In the genomic region with DNA sequence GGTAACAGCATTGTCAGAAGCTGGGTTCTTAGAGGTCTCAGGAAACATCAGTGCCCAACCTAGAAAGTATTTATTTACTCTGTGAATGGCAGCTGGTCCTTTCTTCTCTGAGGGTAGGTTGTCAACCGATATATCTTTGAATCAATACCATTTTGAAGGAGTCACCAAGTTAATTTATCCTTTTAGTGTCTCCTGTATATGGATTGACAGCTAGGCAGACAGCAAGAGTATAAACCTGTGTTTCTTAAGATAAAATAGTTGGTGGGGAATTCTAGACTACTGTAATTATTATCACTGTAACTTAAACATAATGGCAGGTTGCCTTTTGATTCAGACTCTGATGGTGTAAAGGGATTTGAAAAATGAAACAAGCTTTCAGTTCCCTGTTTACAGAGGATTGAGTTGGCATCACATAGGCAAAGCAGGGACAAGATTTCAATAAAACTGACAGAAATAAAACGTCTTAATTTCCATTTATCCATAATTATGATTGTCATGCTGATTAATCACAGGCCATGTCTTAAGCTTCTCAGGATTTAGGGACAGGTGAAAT, we compare ENCODE assay signal across 18 cellular contexts.
DNase-seq lines count a peak whose midpoint lies in the region; ATAC-seq and TF ChIP-seq lines count a peak whose summit lies in the region.
"Had no signal": no experiment of that assay in that cellular context is flagged by ENCODE, and none has a peak within 500 bp of the region (broad histone marks: within the 10 kb centered on the region; RNA-seq: fewer than 3 reads in every experiment).

No MANE protein-coding gene starts in this region.

- CTCF ChIA-PET in activated CD4-positive, alpha-beta memory T cell treated with anti-CD3 and anti-CD28 coated beads, Interleukin-2, amount 10 ng/mL, durations not matched to agents 7 days and 5 days (lab: Charles Lee): no interaction called here

- H3K27ac Mint-ChIP-seq in activated CD4-positive, alpha-beta memory T cell treated with anti-CD3 and anti-CD28 coated beads, Interleukin-2, amount 10 ng/mL, durations not matched to agents 7 days and 5 days: no peak overlapping the region
- H3K27ac Mint-ChIP-seq: CD4-positive, CD25-positive, alpha-beta regulatory T cell; H9; IgD-negative memory B cell; T-cell had no signal

- intact Hi-C loops in Right ventricle myocardium inferior (cut with DNase I): no loop called here

- H3K9me3 Mint-ChIP-seq in activated CD4-positive, alpha-beta memory T cell treated with anti-CD3 and anti-CD28 coated beads, Interleukin-2, amount 10 ng/mL, durations not matched to agents 7 days and 5 days: no peaks in the 10 kb centered on the region
- H3K9me3 Mint-ChIP-seq: H9, T-cell had no signal

- no peaks in the 10 kb centered on the region for H3K36me3 Mint-ChIP-seq in activated CD4-positive, alpha-beta memory T cell treated with anti-CD3 and anti-CD28 coated beads, Interleukin-2, amount 10 ng/mL, durations not matched to agents 7 days and 5 days (ENCODE audit: low read depth)
- H3K36me3 Mint-ChIP-seq: CD4-positive, CD25-positive, alpha-beta regulatory T cell; IgD-negative memory B cell; T-cell had no signal

- DNase-seq in DMS53 (lab: John Stamatoyannopoulos, UW) (peak; percentile 27), NCI-H146 treated with DMSO at 0.1 percent for 48 hours (lab: John Stamatoyannopoulos, UW; ENCODE audit: unreplicated experiment) (peak; percentile 35), SHP77 treated with DMSO at 0.1 percent for 48 hours (lab: John Stamatoyannopoulos, UW) (peak; percentile 2), GM20000 (ENCODE audit: low spot score) (no peak), Right ventricle myocardium inferior (ENCODE audit: missing footprints) (no peak)
- DNase-seq in activated CD4-positive, alpha-beta memory T cell treated with anti-CD3 and anti-CD28 coated beads, Interleukin-2, amount 10 ng/mL, durations not matched to agents 7 days and 5 days: no peak
- DNase-seq: CD4-positive, CD25-positive, alpha-beta regulatory T cell; DND-41; H9; Kasumi-1; MM.1S; NCI-H1105; NCI-H1930; NCI-H526 treated with DMSO at 0.1 percent for 48 hours; T-cell; T-helper 9 cell had no signal

- H3K4me3 Mint-ChIP-seq in activated CD4-positive, alpha-beta memory T cell treated with anti-CD3 and anti-CD28 coated beads, Interleukin-2, amount 10 ng/mL, durations not matched to agents 7 days and 5 days: no peak overlapping the region
- H3K4me3 Mint-ChIP-seq: CD4-positive, CD25-positive, alpha-beta regulatory T cell; H9; IgD-negative memory B cell; T-cell had no signal

- no peaks in the 10 kb centered on the region for H3K4me1 Mint-ChIP-seq in activated CD4-positive, alpha-beta memory T cell treated with anti-CD3 and anti-CD28 coated beads, Interleukin-2, amount 10 ng/mL, durations not matched to agents 7 days and 5 days
- H3K4me1 Mint-ChIP-seq: CD4-positive, CD25-positive, alpha-beta regulatory T cell; IgD-negative memory B cell; T-cell had no signal

- peak; percentile 45 for ATAC-seq in GM18499 (IDR thresholded peaks at IDR 0.05; ENCODE audit: insufficient read depth, unreplicated experiment)
- ATAC-seq in Right ventricle myocardium inferior: no peak
- ATAC-seq: T-cell had no signal

- no peak for TF ChIP-seq CTCF in GM20000 (IDR thresholded peaks at IDR 0.05; ENCODE audit: extremely low read depth, missing control alignments)

- no peaks in the 10 kb centered on the region for H3K27me3 Mint-ChIP-seq in activated CD4-positive, alpha-beta memory T cell treated with anti-CD3 and anti-CD28 coated beads, Interleukin-2, amount 10 ng/mL, durations not matched to agents 7 days and 5 days
- H3K27me3 Mint-ChIP-seq: CD4-positive, CD25-positive, alpha-beta regulatory T cell; IgD-negative memory B cell; T-cell had no signal

- POLR2A ChIA-PET in activated CD4-positive, alpha-beta memory T cell treated with anti-CD3 and anti-CD28 coated beads, Interleukin-2, amount 10 ng/mL, durations not matched to agents 7 days and 5 days (lab: Charles Lee): no interaction called here

Comparison
In these comparisons a context has a peak if more than half of its experiments do, and no peak if none do; other contexts are left out.
1. DNase-seq: peak in DMS53 (single experiment), NCI-H146 treated with DMSO at 0.1 percent for 48 hours (single experiment) and SHP77 treated with DMSO at 0.1 percent for 48 hours (single experiment); none in activated CD4-positive, alpha-beta memory T cell treated with anti-CD3 and anti-CD28 coated beads, Interleukin-2, amount 10 ng/mL, durations not matched to agents 7 days and 5 days (single experiment), GM20000 (single experiment) and Right ventricle myocardium inferior (single experiment).